Comparison of ENCODE assay signal across 8 cellular contexts in genomic region chr16:84505249-84506156, GRCh38. TPM values are rescaled to one million over a fixed set of nuclear protein-coding genes. Genes with fewer than 3 reads are reported as not detected.
A peak's percentile ranks its signal among the peaks of the same experiment; 100 is the strongest.
DNase-seq lines count a peak whose midpoint lies in the region; ATAC-seq and TF ChIP-seq lines count a peak whose summit lies in the region.

No MANE protein-coding gene starts in this region.

- no peaks in the 10 kb centered on the region for H3K27me3 Mint-ChIP-seq in T-helper 17 cell

- no peak for TF ChIP-seq CTCF in gastroesophageal sphincter (IDR thresholded peaks at IDR 0.05)

- peak overlapping the region; percentile 92 for H3K9ac ChIP-seq in skeletal muscle satellite cell (ENCODE audit: low read depth, low read length)

- 32 to 85% methylated on average over 15 to 18 of the region's 33 CpGs for WGBS in gastroesophageal sphincter (ENCODE audit: low coverage in 1 of 2), 2 donors

- no peak for TF ChIP-seq POLR2A in gastroesophageal sphincter (IDR thresholded peaks at IDR 0.05)

- H3K27me3 ChIP-seq in gastroesophageal sphincter (no peaks in the 10 kb centered on the region), skeletal muscle satellite cell (ENCODE audit: control insufficient read depth, insufficient read depth, low read length) (no peaks in the 10 kb centered on the region)

- H3K4me1 ChIP-seq in gastroesophageal sphincter (peaks cover 3 to 35% (median 18%) of the 10 kb centered on the region in 3 donors), skeletal muscle satellite cell (ENCODE audit: control insufficient read depth, insufficient read depth, low read length) (peaks cover 50% of the 10 kb centered on the region)

- H3K4me3 Mint-ChIP-seq in T-helper 17 cell = peak overlapping the region; percentile 93

- ATAC-seq in GM21717 (IDR thresholded peaks at IDR 0.05; ENCODE audit: unreplicated experiment) (peak; percentile 4), T-helper 17 cell (no peak), gastroesophageal sphincter (no peak), GM18861 (IDR thresholded peaks at IDR 0.05; ENCODE audit: unreplicated experiment) (no peak)

- DNase-seq in T-helper 17 cell (no peak), NCI-H69 (lab: John Stamatoyannopoulos, UW) (no peak), RKO (ENCODE audit: low spot score) (no peak), NCI-H510A treated with DMSO at 0.1 percent for 48 hours (lab: John Stamatoyannopoulos, UW) (no peak)

- no peak for TF ChIP-seq EP300 in gastroesophageal sphincter (IDR thresholded peaks at IDR 0.05)

- H3K4me1 Mint-ChIP-seq in T-helper 17 cell = peaks cover 37% of the 10 kb centered on the region

- H3K36me3 ChIP-seq in gastroesophageal sphincter = peaks cover 0 to 16% of the 10 kb centered on the region in 2 donors
- peaks cover 11% of the 10 kb centered on the region for H3K36me3 ChIP-seq in skeletal muscle satellite cell (ENCODE audit: insufficient read depth, low read length)

- no peaks in the 10 kb centered on the region for H3K36me3 Mint-ChIP-seq in T-helper 17 cell (ENCODE audit: low read depth)

- H3K27ac ChIP-seq in gastroesophageal sphincter = peak overlapping the region; percentile 60 to 95 (median 92)

- H3K27ac Mint-ChIP-seq in T-helper 17 cell = peak overlapping the region; percentile 88

- H3K4me2 ChIP-seq in skeletal muscle satellite cell (ENCODE audit: low read length) = peak overlapping the region; percentile 88

- H3K4me3 ChIP-seq in gastroesophageal sphincter = peak overlapping the region; percentile 77 to 89
- H3K4me3 ChIP-seq in skeletal muscle satellite cell (ENCODE audit: low read length) = peak overlapping the region; percentile 97

- H3K9me3 ChIP-seq in T-helper 17 cell (ENCODE audit: control insufficient read depth, low read length, poor library complexity, severe bottlenecking) = no peaks in the 10 kb centered on the region
- no peaks in the 10 kb centered on the region for H3K9me3 ChIP-seq in gastroesophageal sphincter
- no peaks in the 10 kb centered on the region for H3K9me3 ChIP-seq in skeletal muscle satellite cell (replicated peaks; ENCODE audit: low read length)

RNA-seq across cellular contexts. Expression of gene MEAK7, which starts 1.0 kb away (rescaled TPM):
- 1 to 10 TPM; 5.7 to 8.9 TPM for total RNA-seq in T-helper 17 cell
- 10 to 100 TPM in 2 of 4 donors, 1 to 10 TPM in 2; 7.9 to 30.5 (median 10.4) TPM for total RNA-seq in gastroesophageal sphincter
- 27.3 and 40.1 TPM in 2 replicates for total RNA-seq in skeletal muscle satellite cell (2012; rRNA removed)
